ENCODE assay signal across 14 cellular contexts in genomic region chr16:87298857-87299465, GRCh38. TPM values are rescaled to one million over a fixed set of nuclear protein-coding genes. Genes with fewer than 3 reads are reported as not detected.
DNase-seq lines count a peak whose midpoint lies in the region; ATAC-seq and TF ChIP-seq lines count a peak whose summit lies in the region.
"Had no signal": no experiment of that assay in that cellular context is flagged by ENCODE, and none has a peak within 500 bp of the region (broad histone marks: within the 10 kb centered on the region; RNA-seq: fewer than 3 reads in every experiment).

No MANE protein-coding gene starts in this region.

- H3K27ac Mint-ChIP-seq in activated T-helper 17 cell treated with anti-CD3 and anti-CD28 coated beads, Interleukin-2, amount 50 U/mL, for 72 hours: peak overlapping the region; percentile 57
- peak overlapping the region; percentile 30 for H3K27ac Mint-ChIP-seq in neural progenitor cell
- H3K27ac Mint-ChIP-seq: CD4-positive, alpha-beta memory T cell had no signal

- in situ Hi-C loops in brain microvascular endothelial cell (cut with HindIII; ENCODE audit: low pct_ligation_motif_present, low sequenced_read_pairs): loop anchor here (25.0 kb wide), 1 partner anchor 737 kb away; the partner anchor contains the start of genes FOXC2 and MTHFSD

- ATAC-seq in activated T-helper 17 cell treated with anti-CD3 and anti-CD28 coated beads, Interleukin-2, amount 50 U/mL, for 72 hours (replicated peaks): no peak
- no peak for ATAC-seq in HG03175 (IDR thresholded peaks at IDR 0.05; ENCODE audit: unreplicated experiment)

- H3K36me3 Mint-ChIP-seq in activated T-helper 17 cell treated with anti-CD3 and anti-CD28 coated beads, Interleukin-2, amount 50 U/mL, for 72 hours (ENCODE audit: low read depth): no peaks in the 10 kb centered on the region
- H3K36me3 Mint-ChIP-seq in neural progenitor cell: no peaks in the 10 kb centered on the region
- H3K36me3 Mint-ChIP-seq: CD4-positive, alpha-beta memory T cell had no signal

- no peak for TF ChIP-seq CTCF in HEK293 (tag by site-specific recombination; IDR thresholded peaks at IDR 0.05)
- no peak for TF ChIP-seq CTCF in neural progenitor cell (IDR thresholded peaks at IDR 0.05)
- no peak for TF ChIP-seq CTCF in brain microvascular endothelial cell (IDR thresholded peaks at IDR 0.05; ENCODE audit: low read depth, low read length, missing control alignments)

- no peak overlapping the region for H2AFZ ChIP-seq in neural progenitor cell (replicated peaks)
- H2AFZ ChIP-seq: GM23248 had no signal

- no peak overlapping the region for H3K9ac ChIP-seq in neural progenitor cell
- H3K9ac ChIP-seq: GM23248 had no signal

- peaks cover 4% of the 10 kb centered on the region for H3K4me1 Mint-ChIP-seq in activated T-helper 17 cell treated with anti-CD3 and anti-CD28 coated beads, Interleukin-2, amount 50 U/mL, for 72 hours
- peaks cover 6% of the 10 kb centered on the region for H3K4me1 Mint-ChIP-seq in neural progenitor cell

- no peaks in the 10 kb centered on the region for H3K27me3 ChIP-seq in neural progenitor cell
- no peaks in the 10 kb centered on the region for H3K27me3 ChIP-seq in brain microvascular endothelial cell (replicated peaks)

- H3K4me2 ChIP-seq in neural progenitor cell: no peak overlapping the region

- no peak overlapping the region for H3K4me3 ChIP-seq in HEK293 (ENCODE audit: low read depth, low read length)
- no peak overlapping the region for H3K4me3 ChIP-seq in neural progenitor cell
- no peak overlapping the region for H3K4me3 ChIP-seq in brain microvascular endothelial cell (ENCODE audit: low read depth, low read length)
- H3K4me3 ChIP-seq: GM23248 had no signal

- intact Hi-C loops in posterior vena cava (cut with DNase I): no loop called here

- H3K79me2 ChIP-seq in neural progenitor cell (ENCODE audit: low read depth): no peaks in the 10 kb centered on the region

- H3K4me1 ChIP-seq in HEK293 (ENCODE audit: control insufficient read depth, insufficient read depth, low read length) (no peaks in the 10 kb centered on the region), neural progenitor cell (no peaks in the 10 kb centered on the region)

- H4K20me1 ChIP-seq in neural progenitor cell (ENCODE audit: low read depth): no peaks in the 10 kb centered on the region

- POLR2A ChIA-PET in HEK293 (lab: Yijun Ruan, JAX): interaction anchor here (2.0 kb wide), 1 partner anchor 18 kb away, joined by 5 read pairs; the partner anchor contains the start of gene C16orf95

- no peaks in the 10 kb centered on the region for H3F3A ChIP-seq in neural progenitor cell (ENCODE audit: low read depth)

- H3K36me3 ChIP-seq in HEK293 (ENCODE audit: control insufficient read depth in 2 of 2, insufficient read depth in 1 of 2, low read length in 2 of 2) (peaks cover 0 to 4% of the 10 kb centered on the region in 2 experiments; a peak in 1 of 3 replicates), neural progenitor cell (no peaks in the 10 kb centered on the region), brain microvascular endothelial cell (replicated peaks) (no peaks in the 10 kb centered on the region)

- H3K27ac ChIP-seq in HEK293 (ENCODE audit: extremely low read depth, low read depth, low read length) (no peak overlapping the region), neural progenitor cell (no peak overlapping the region), brain microvascular endothelial cell (no peak overlapping the region)
- H3K27ac ChIP-seq: GM23248 had no signal

- CTCF ChIA-PET in HEK293 (lab: Yijun Ruan, JAX): interaction anchor here (0.6 to 1.4 kb wide), 4 partner anchors 13 to 223 kb away, joined by 3 to 9 read pairs (median 4); no protein-coding TSS in a partner anchor

- no peaks in the 10 kb centered on the region for H3K9me3 Mint-ChIP-seq in activated T-helper 17 cell treated with anti-CD3 and anti-CD28 coated beads, Interleukin-2, amount 50 U/mL, for 72 hours
- H3K9me3 Mint-ChIP-seq in neural progenitor cell: no peaks in the 10 kb centered on the region
- H3K9me3 Mint-ChIP-seq: CD4-positive, alpha-beta memory T cell had no signal

- no peak overlapping the region for H3K4me3 Mint-ChIP-seq in activated T-helper 17 cell treated with anti-CD3 and anti-CD28 coated beads, Interleukin-2, amount 50 U/mL, for 72 hours
- H3K4me3 Mint-ChIP-seq in neural progenitor cell: peak overlapping the region; percentile 64
- H3K4me3 Mint-ChIP-seq: CD4-positive, alpha-beta memory T cell had no signal

- DNase-seq in neural progenitor cell (ENCODE audit: low spot score): no peak
- peak; percentile 65 for DNase-seq in posterior vena cava (ENCODE audit: low spot score)
- DNase-seq in SIG-M5 treated with dmso at 0.1 percent for 504 hours (lab: John Stamatoyannopoulos, UW; ENCODE audit: unreplicated experiment): no peak
- DNase-seq in brain microvascular endothelial cell: no peak
- DNase-seq: Caco-2; CD4-positive, alpha-beta memory T cell; DMS153; DND-41; GM23248; H7; HCEC 1CT had no signal

- no peaks in the 10 kb centered on the region for H3K27me3 Mint-ChIP-seq in activated T-helper 17 cell treated with anti-CD3 and anti-CD28 coated beads, Interleukin-2, amount 50 U/mL, for 72 hours
- H3K27me3 Mint-ChIP-seq in neural progenitor cell (ENCODE audit: insufficient read depth, low read depth): no peaks in the 10 kb centered on the region
- H3K27me3 Mint-ChIP-seq: CD4-positive, alpha-beta memory T cell had no signal

- no peaks in the 10 kb centered on the region for H3K9me3 ChIP-seq in HEK293 (ENCODE audit: control insufficient read depth, insufficient read depth, low read depth, low read length)
- H3K9me3 ChIP-seq in neural progenitor cell (ENCODE audit: low read depth): no peaks in the 10 kb centered on the region
- H3K9me3 ChIP-seq: Caco-2 had no signal

TF ChIP-seq in HEK293, 187 proteins besides CTCF, POLR2A, EP300 and RAD21:
- no peak for TF ChIP-seq ZEB2 (tag by site-specific recombination; IDR thresholded peaks at IDR 0.05)
- TF ChIP-seq ZNF311 (tag by site-specific recombination; IDR thresholded peaks at IDR 0.05; ENCODE audit: borderline replicate concordance): no peak
- peak; percentile 75 for TF ChIP-seq EGR2 (tag by site-specific recombination; IDR thresholded peaks at IDR 0.05; ENCODE audit: low read depth)
- peak; percentile 61 for TF ChIP-seq ZFHX2 (tag by site-specific recombination; conservative IDR thresholded peaks at IDR 0.05)
- TF ChIP-seq ZNF548 (tag by site-specific recombination; IDR thresholded peaks at IDR 0.05): no peak
- TF ChIP-seq ZBTB6 (tag by site-specific recombination; IDR thresholded peaks at IDR 0.05): no peak

RNA-seq across cellular contexts. Expression of gene C16orf95, which starts 18.2 kb away (rescaled TPM):
- total RNA-seq in activated T-helper 17 cell treated with anti-CD3 and anti-CD28 coated beads, Interleukin-2, amount 50 U/mL, for 72 hours: 1 to 10 TPM; 6.2 to 8.2 TPM
- 4.8 and 6.7 TPM in 2 replicates for total RNA-seq in neural progenitor cell (ENCODE audit: low replicate concordance)
- 1 to 10 TPM; 1.1 to 3.1 TPM for total RNA-seq in posterior vena cava
